8 cellular contexts compared by ENCODE assay signal in genomic region chr6:163170294-163170883, GRCh38.
DNase-seq lines count a peak whose midpoint lies in the region; ATAC-seq and TF ChIP-seq lines count a peak whose summit lies in the region.

No MANE protein-coding gene starts in this region.

- no peak overlapping the region for H3K27ac ChIP-seq in OCI-LY3 (ENCODE audit: low read length)
- H3K27ac ChIP-seq in endodermal cell (ENCODE audit: low read depth, low read length): no peak overlapping the region

- H3K9ac ChIP-seq in OCI-LY3 (ENCODE audit: low read length): no peak overlapping the region
- H3K9ac ChIP-seq in endodermal cell (ENCODE audit: extremely low read depth, low read length, poor library complexity, severe bottlenecking): no peak overlapping the region

- DNase-seq in activated CD4-positive, alpha-beta memory T cell treated with anti-CD3 and anti-CD28 coated beads for 36 hours: peak; percentile 38
- no peak for DNase-seq in activated CD4-positive, alpha-beta memory T cell treated with anti-CD3 and anti-CD28 coated beads, Interleukin-2, amount 10 ng/mL, durations not matched to agents 7 days and 5 days
- DNase-seq in HFF-Myc (ENCODE audit: extremely low read depth, low read depth) (no peak), endodermal cell (peak; percentile 78), NCI-H1417 (lab: John Stamatoyannopoulos, UW) (no peak)
- peak; percentile 4 for DNase-seq in stimulated activated CD4-positive, alpha-beta T cell treated with anti-CD3 and anti-CD28 coated beads, Interleukin-12 subunit alpha, Interleukin-12 subunit beta, amount 100 ng/mL, for 4 hours

- H2AFZ ChIP-seq in OCI-LY3 (ENCODE audit: low read depth, low read length): peak overlapping the region; percentile 85

- peaks cover 6% of the 10 kb centered on the region for H3K27me3 Mint-ChIP-seq in activated CD4-positive, alpha-beta memory T cell treated with anti-CD3 and anti-CD28 coated beads for 36 hours
- H3K27me3 Mint-ChIP-seq in activated CD4-positive, alpha-beta memory T cell treated with anti-CD3 and anti-CD28 coated beads, Interleukin-2, amount 10 ng/mL, durations not matched to agents 7 days and 5 days: no peaks in the 10 kb centered on the region
- no peaks in the 10 kb centered on the region for H3K27me3 Mint-ChIP-seq in endodermal cell (ENCODE audit: insufficient read depth)

- peaks cover 2% of the 10 kb centered on the region for H3K4me1 Mint-ChIP-seq in activated CD4-positive, alpha-beta memory T cell treated with anti-CD3 and anti-CD28 coated beads for 36 hours (ENCODE audit: low read depth)
- H3K4me1 Mint-ChIP-seq in activated CD4-positive, alpha-beta memory T cell treated with anti-CD3 and anti-CD28 coated beads, Interleukin-2, amount 10 ng/mL, durations not matched to agents 7 days and 5 days: no peaks in the 10 kb centered on the region
- no peaks in the 10 kb centered on the region for H3K4me1 Mint-ChIP-seq in endodermal cell

- H3K4me1 ChIP-seq in OCI-LY3 (ENCODE audit: low read length): peaks cover 3% of the 10 kb centered on the region; the same call in 1 of the 2 replicates
- H3K4me1 ChIP-seq in endodermal cell (ENCODE audit: control insufficient read depth, insufficient read depth, low read length): no peaks in the 10 kb centered on the region

- H3K9me3 ChIP-seq in OCI-LY3 (ENCODE audit: insufficient read depth, low read length): no peaks in the 10 kb centered on the region
- H3K9me3 ChIP-seq in endodermal cell (ENCODE audit: control insufficient read depth, low read length): peaks cover 6% of the 10 kb centered on the region

- no peaks in the 10 kb centered on the region for H3K36me3 ChIP-seq in OCI-LY3 (replicated peaks; ENCODE audit: low read depth, low read length)
- no peaks in the 10 kb centered on the region for H3K36me3 ChIP-seq in endodermal cell (ENCODE audit: control insufficient read depth, insufficient read depth, low read length)

- H3K4me2 ChIP-seq in OCI-LY3 (ENCODE audit: low read length): peak overlapping the region; percentile 55

- H4K20me1 ChIP-seq in OCI-LY3 (ENCODE audit: insufficient read depth, low read length): no peaks in the 10 kb centered on the region

- H3K9me3 Mint-ChIP-seq in activated CD4-positive, alpha-beta memory T cell treated with anti-CD3 and anti-CD28 coated beads for 36 hours: no peaks in the 10 kb centered on the region
- no peaks in the 10 kb centered on the region for H3K9me3 Mint-ChIP-seq in activated CD4-positive, alpha-beta memory T cell treated with anti-CD3 and anti-CD28 coated beads, Interleukin-2, amount 10 ng/mL, durations not matched to agents 7 days and 5 days
- peaks cover 8% of the 10 kb centered on the region for H3K9me3 Mint-ChIP-seq in endodermal cell

- H3K79me2 ChIP-seq in OCI-LY3 (ENCODE audit: low read length): no peaks in the 10 kb centered on the region

- H3K4me3 Mint-ChIP-seq in activated CD4-positive, alpha-beta memory T cell treated with anti-CD3 and anti-CD28 coated beads for 36 hours: no peak overlapping the region
- no peak overlapping the region for H3K4me3 Mint-ChIP-seq in activated CD4-positive, alpha-beta memory T cell treated with anti-CD3 and anti-CD28 coated beads, Interleukin-2, amount 10 ng/mL, durations not matched to agents 7 days and 5 days
- no peak overlapping the region for H3K4me3 Mint-ChIP-seq in endodermal cell

- no peak for ATAC-seq in HG03045 (IDR thresholded peaks at IDR 0.05; ENCODE audit: unreplicated experiment)

- H3K27me3 ChIP-seq in OCI-LY3 (ENCODE audit: low read depth, low read length) (no peaks in the 10 kb centered on the region), endodermal cell (ENCODE audit: control insufficient read depth, insufficient read depth, low read length, poor library complexity, severe bottlenecking) (no peaks in the 10 kb centered on the region)

- H3K4me3 ChIP-seq in HFF-Myc (replicated peaks; ENCODE audit: low read depth, low read length) (no peak overlapping the region), OCI-LY3 (ENCODE audit: low read length) (peak overlapping the region; percentile 51), endodermal cell (ENCODE audit: low read length) (no peak overlapping the region)

- TF ChIP-seq CTCF in HFF-Myc (IDR thresholded peaks at IDR 0.05; ENCODE audit: low read depth, low read length, missing control alignments): peak; percentile 70
- peak; percentile 71 for TF ChIP-seq CTCF in OCI-LY3 (IDR thresholded peaks at IDR 0.05; ENCODE audit: low read depth, low read length)
- peak; percentile 88 for TF ChIP-seq CTCF in endodermal cell (conservative IDR thresholded peaks at IDR 0.05)

- POLR2A ChIA-PET in activated CD4-positive, alpha-beta memory T cell treated with anti-CD3 and anti-CD28 coated beads for 36 hours (lab: Charles Lee): no interaction called here
- POLR2A ChIA-PET in activated CD4-positive, alpha-beta memory T cell treated with anti-CD3 and anti-CD28 coated beads, Interleukin-2, amount 10 ng/mL, durations not matched to agents 7 days and 5 days (lab: Charles Lee): no interaction called here

- CTCF ChIA-PET in activated CD4-positive, alpha-beta memory T cell treated with anti-CD3 and anti-CD28 coated beads for 36 hours (lab: Charles Lee): interaction anchor here (0.6 to 2.9 kb wide), 10 partner anchors 10 to 786 kb away, joined by 3 to 17 read pairs (median 4); no protein-coding TSS in a partner anchor
- CTCF ChIA-PET in activated CD4-positive, alpha-beta memory T cell treated with anti-CD3 and anti-CD28 coated beads, Interleukin-2, amount 10 ng/mL, durations not matched to agents 7 days and 5 days (lab: Charles Lee): interaction anchor here (0.9 to 1.9 kb wide), 6 partner anchors 8 to 169 kb away, joined by 3 to 11 read pairs (median 4); no protein-coding TSS in a partner anchor

- H3K27ac Mint-ChIP-seq in activated CD4-positive, alpha-beta memory T cell treated with anti-CD3 and anti-CD28 coated beads for 36 hours: no peak overlapping the region
- no peak overlapping the region for H3K27ac Mint-ChIP-seq in activated CD4-positive, alpha-beta memory T cell treated with anti-CD3 and anti-CD28 coated beads, Interleukin-2, amount 10 ng/mL, durations not matched to agents 7 days and 5 days
- no peak overlapping the region for H3K27ac Mint-ChIP-seq in endodermal cell

- H3K36me3 Mint-ChIP-seq in activated CD4-positive, alpha-beta memory T cell treated with anti-CD3 and anti-CD28 coated beads for 36 hours: no peaks in the 10 kb centered on the region
- no peaks in the 10 kb centered on the region for H3K36me3 Mint-ChIP-seq in activated CD4-positive, alpha-beta memory T cell treated with anti-CD3 and anti-CD28 coated beads, Interleukin-2, amount 10 ng/mL, durations not matched to agents 7 days and 5 days (ENCODE audit: low read depth)
- no peaks in the 10 kb centered on the region for H3K36me3 Mint-ChIP-seq in endodermal cell (ENCODE audit: low read depth)

- WGBS in endodermal cell (ENCODE audit: insufficient coverage in 1 of 2, insufficient read length in 1 of 2), 2 experiments: 88 to 93% methylated on average over 14 of the region's 14 CpGs

- intact Hi-C loops in activated CD4-positive, alpha-beta memory T cell treated with anti-CD3 and anti-CD28 coated beads for 36 hours (cut with micrococcal nuclease): loop anchor here (2.0 to 5.0 kb wide), 3 partner anchors 242 to 1757 kb away; no protein-coding TSS in a partner anchor

Comparison
In these comparisons a context has a peak if more than half of its experiments do, and no peak if none do; other contexts are left out.
1. DNase-seq: peak in activated CD4-positive, alpha-beta memory T cell treated with anti-CD3 and anti-CD28 coated beads for 36 hours (single experiment), endodermal cell (single experiment) and stimulated activated CD4-positive, alpha-beta T cell treated with anti-CD3 and anti-CD28 coated beads, Interleukin-12 subunit alpha, Interleukin-12 subunit beta, amount 100 ng/mL, for 4 hours (single experiment); none in activated CD4-positive, alpha-beta memory T cell treated with anti-CD3 and anti-CD28 coated beads, Interleukin-2, amount 10 ng/mL, durations not matched to agents 7 days and 5 days (single experiment), HFF-Myc (single experiment) and NCI-H1417 (0 of 3).
2. Peak in every context shown above with its lines, with median percentiles within 50 percentile points of each other: CTCF ChIP-seq.